8 cellular contexts compared by ENCODE assay signal in the genomic region with DNA sequence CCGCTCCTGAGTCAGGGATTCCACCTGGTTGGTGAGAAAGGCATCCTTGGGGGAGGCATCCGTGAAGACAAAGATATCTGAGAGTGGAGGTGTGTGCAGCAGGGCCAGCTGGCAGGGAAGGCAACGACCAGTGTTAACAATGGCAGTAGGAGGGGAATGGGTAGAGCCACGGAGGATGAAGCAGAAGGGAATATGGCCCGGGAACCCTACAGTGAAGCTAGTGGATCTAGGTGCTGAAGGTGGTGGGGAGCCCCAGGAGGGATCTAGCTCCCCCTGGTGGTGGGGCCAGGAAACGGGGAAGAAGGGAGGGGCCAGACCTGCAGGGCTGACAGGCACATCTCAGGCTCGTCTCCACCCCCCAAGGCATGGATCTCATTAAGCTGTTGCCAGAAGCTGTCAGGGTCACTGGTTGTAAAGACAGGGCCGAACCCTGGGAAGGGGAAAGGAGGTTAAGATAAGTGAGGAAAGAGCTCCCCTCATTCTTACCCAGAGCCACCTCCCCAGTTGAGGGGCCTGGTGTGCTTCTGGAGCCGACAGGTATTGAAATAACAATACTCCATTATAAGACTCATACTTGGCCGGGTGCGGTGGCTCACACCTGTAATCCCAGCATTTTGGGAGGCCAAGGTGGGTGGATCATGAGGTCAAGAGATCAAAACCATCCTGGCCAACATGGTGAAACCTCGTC. TPM values are rescaled to one million over a fixed set of nuclear protein-coding genes. Genes with fewer than 3 reads are reported as not detected.
DNase-seq lines count a peak whose midpoint lies in the region; ATAC-seq and TF ChIP-seq lines count a peak whose summit lies in the region.
"Had no signal": no experiment of that assay in that cellular context is flagged by ENCODE, and none has a peak within 500 bp of the region (broad histone marks: within the 10 kb centered on the region; RNA-seq: fewer than 3 reads in every experiment).

No MANE protein-coding gene starts in this region.

- peak; percentile 88 for TF ChIP-seq CTCF in GM12875 (IDR thresholded peaks at IDR 0.05; ENCODE audit: borderline replicate concordance, insufficient read depth, low read depth, low read length)
- peak; percentile 86 for TF ChIP-seq CTCF in WI38 (IDR thresholded peaks at IDR 0.05; ENCODE audit: low read depth, low read length)
- TF ChIP-seq CTCF in breast epithelium (IDR thresholded peaks at IDR 0.05) = peak; percentile 25 to 69 (median 60)

- intact Hi-C loops in breast epithelium (cut with DNase I; ENCODE audit: low total_unique reads) = loop anchor here (10.0 kb wide), 1 partner anchor 65 kb away; the partner anchor contains the start of genes ABHD16A and LY6G6F

- H3K4me3 ChIP-seq in GM12875 (ENCODE audit: low read depth, low read length) (no peak overlapping the region), WI38 (ENCODE audit: low read depth, low read length) (no peak overlapping the region), breast epithelium (no peak overlapping the region)

- peak; percentile 87 for ATAC-seq in left lobe of liver

- no peaks in the 10 kb centered on the region for H3K27me3 ChIP-seq in breast epithelium

- no peak overlapping the region for H3K27ac ChIP-seq in breast epithelium
- H3K27ac ChIP-seq: epithelial cell of prostate had no signal

- TF ChIP-seq POLR2A in breast epithelium (IDR thresholded peaks at IDR 0.05) = no peak

- no peaks in the 10 kb centered on the region for H3K4me1 ChIP-seq in breast epithelium

- no peaks in the 10 kb centered on the region for H3K9me3 ChIP-seq in breast epithelium

- DNase-seq in NCI-H2029 treated with DMSO at 0.1 percent for 48 hours (lab: John Stamatoyannopoulos, UW) (peak; percentile 68), breast epithelium (ENCODE audit: low spot score in 2 of 2) (peak; percentile 57 to 77), left lobe of liver (ENCODE audit: low spot score) (peak; percentile 87), middle frontal gyrus (ENCODE audit: extremely low spot score, low spot score) (no peak)
- peak; percentile 69 for DNase-seq in stimulated activated CD8-positive, alpha-beta memory T cell treated with anti-CD3 and anti-CD28 coated beads, Interleukin-15, amount 100 ng/mL, for 1 hour (ENCODE audit: low read depth)

- no peaks in the 10 kb centered on the region for H3K36me3 ChIP-seq in breast epithelium

RNA-seq across cellular contexts. Expression of gene VWA7, which starts 7.3 kb away (rescaled TPM):
- total RNA-seq in breast epithelium = 1 to 10 TPM in 1 of 3 donors, under 1 TPM in 1, not detected in 1; under 0.01 to 1.6 TPM
- 2.3 TPM for total RNA-seq in left lobe of liver

RNA-seq across cellular contexts. Expression of gene SAPCD1, which starts 7.4 kb away (rescaled TPM):
- total RNA-seq in breast epithelium = 1 to 10 TPM in 2 of 3 donors, not detected in 1; 1.6 to 2.0 TPM
- total RNA-seq in left lobe of liver = 0.73 TPM

RNA-seq across cellular contexts. Expression of gene VARS1, which starts 25.7 kb away (rescaled TPM):
- total RNA-seq in breast epithelium = 10 to 100 TPM; 19.2 to 35.4 (median 26.2) TPM
- total RNA-seq in left lobe of liver = 52.6 TPM

RNA-seq across cellular contexts. Expression of gene MSH5, which starts 30.0 kb away (rescaled TPM):
- total RNA-seq in breast epithelium = 10 to 100 TPM in 1 of 3 donors, 1 to 10 TPM in 2; 7.9 to 13.4 (median 8.0) TPM
- 5.2 TPM for total RNA-seq in left lobe of liver

RNA-seq across cellular contexts. Expression of gene CLIC1, which starts 33.5 kb away (rescaled TPM):
- total RNA-seq in breast epithelium = 100 to 1,000 TPM; 266 to 325 (median 318) TPM
- 37.7 TPM for total RNA-seq in left lobe of liver
